In the genomic region with DNA sequence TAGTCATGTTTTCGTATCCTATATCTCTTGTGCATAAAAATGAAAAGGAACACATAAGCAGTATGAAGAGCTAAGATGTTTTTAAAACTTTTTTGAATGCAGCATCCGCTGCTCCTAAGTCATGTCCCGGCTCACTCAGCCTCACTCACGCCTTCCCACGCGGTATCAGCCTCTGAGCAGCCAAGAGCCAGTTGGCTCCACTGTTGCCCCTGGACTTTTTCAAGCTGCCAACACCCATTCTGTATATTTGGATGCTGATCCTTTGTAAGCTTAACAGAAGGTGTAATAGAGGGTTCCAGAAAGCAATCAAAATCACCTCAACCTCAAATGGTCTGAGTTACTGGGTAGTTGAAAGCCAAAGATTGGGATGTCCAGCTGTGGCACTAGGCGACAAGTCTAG, we compare ENCODE assay signal across 27 cellular contexts.
"Had no signal": no experiment of that assay in that cellular context is flagged by ENCODE, and none has a peak within 500 bp of the region (broad histone marks: within the 10 kb centered on the region; RNA-seq: fewer than 3 reads in every experiment).

No MANE protein-coding gene starts in this region.

- H3K27ac Mint-ChIP-seq: activated CD8-positive, alpha-beta T cell treated with anti-CD3 and anti-CD28 coated beads for 36 hours; activated naive CD8-positive, alpha-beta T cell; activated T-helper 17 cell treated with anti-CD3 and anti-CD28 coated beads, Interleukin-2, amount 50 U/mL, for 72 hours; effector memory CD8-positive, alpha-beta T cell had no signal

- H3K9me3 Mint-ChIP-seq: activated CD8-positive, alpha-beta T cell treated with anti-CD3 and anti-CD28 coated beads for 36 hours; activated T-cell treated with anti-CD3 and anti-CD28 coated beads, Interleukin-2, amount 50 U/mL, for 4 hours; activated T-helper 17 cell treated with anti-CD3 and anti-CD28 coated beads, Interleukin-2, amount 50 U/mL, for 72 hours; effector memory CD8-positive, alpha-beta T cell had no signal

- H3K27ac ChIP-seq: brain microvascular endothelial cell, esophagus muscularis mucosa, foreskin keratinocyte, gastrocnemius medialis had no signal

- DNase-seq: activated CD4-positive, alpha-beta T cell treated with anti-CD3 and anti-CD28 coated beads for 1 hour; activated CD4-positive, alpha-beta T cell treated with anti-CD3 and anti-CD28 coated beads for 4 hours; activated CD4-positive, alpha-beta T cell treated with anti-CD3 and anti-CD28 coated beads, Interleukin-2, amount 50 U/mL, for 1 hour; activated CD4-positive, alpha-beta T cell treated with anti-CD3 and anti-CD28 coated beads, Interleukin-2, amount 50 U/mL, for 48 hours; activated CD8-positive, alpha-beta memory T cell treated with anti-CD3 and anti-CD28 coated beads for 24 hours; activated CD8-positive, alpha-beta T cell treated with anti-CD3 and anti-CD28 coated beads for 36 hours; activated effector memory CD4-positive, alpha-beta T cell treated with Interleukin-2 at 50 U/mL for 16 hours; activated gamma-delta T cell treated with Interleukin-2 at 50 U/mL for 16 hours; activated naive CD4-positive, alpha-beta T cell treated with anti-CD3 and anti-CD28 coated beads, Interleukin-2, amount 50 U/mL, for 16 hours; activated naive CD4-positive, alpha-beta T cell treated with Interleukin-2 at 50 U/mL for 16 hours; activated T-cell treated with anti-CD3 and anti-CD28 coated beads, Interleukin-2, amount 50 U/mL, for 4 hours; amniotic stem cell; anterior cingulate cortex; brain microvascular endothelial cell; caudate nucleus; cortex of kidney; dermis blood vessel endothelial cell; effector CD4-positive, alpha-beta T cell; effector memory CD8-positive, alpha-beta T cell; erythroblast; foreskin keratinocyte; gastrocnemius medialis; glutamatergic neuron; T-helper 2 cell had no signal

- H3K36me3 Mint-ChIP-seq: activated naive CD8-positive, alpha-beta T cell had no signal

- H3K4me3 Mint-ChIP-seq: activated CD8-positive, alpha-beta T cell treated with anti-CD3 and anti-CD28 coated beads for 36 hours; activated naive CD8-positive, alpha-beta T cell; activated T-cell treated with anti-CD3 and anti-CD28 coated beads, Interleukin-2, amount 50 U/mL, for 4 hours; activated T-helper 17 cell treated with anti-CD3 and anti-CD28 coated beads, Interleukin-2, amount 50 U/mL, for 72 hours; effector memory CD8-positive, alpha-beta T cell had no signal

- ATAC-seq: activated CD8-positive, alpha-beta T cell treated with anti-CD3 and anti-CD28 coated beads for 36 hours; activated T-cell treated with anti-CD3 and anti-CD28 coated beads, Interleukin-2, amount 50 U/mL, for 4 hours; activated T-helper 17 cell treated with anti-CD3 and anti-CD28 coated beads, Interleukin-2, amount 50 U/mL, for 72 hours; effector memory CD8-positive, alpha-beta T cell; foreskin keratinocyte; gastrocnemius medialis had no signal
